In genomic region chr20:45008521-45009049, GRCh38 we compare ENCODE assay signal across 1 cellular context.
TF ChIP-seq lines count a peak whose summit lies in the region.

No MANE protein-coding gene starts in this region.

TF ChIP-seq in IMR-90, 13 proteins besides CTCF, POLR2A, EP300 and RAD21:
- no peak for TF ChIP-seq FOS (IDR thresholded peaks at IDR 0.05; ENCODE audit: low read depth, low read length)
- no peak for TF ChIP-seq RCOR1 (IDR thresholded peaks at IDR 0.05; ENCODE audit: insufficient replicate concordance, low read length)
- no peak for TF ChIP-seq RFX5 (IDR thresholded peaks at IDR 0.05; ENCODE audit: low read depth, low read length)
- no peak for TF ChIP-seq MAZ (IDR thresholded peaks at IDR 0.05; ENCODE audit: borderline replicate concordance, low read depth, low read length)
- TF ChIP-seq NFE2L2 (IDR thresholded peaks at IDR 0.05; ENCODE audit: low read depth, low read length): no peak
- TF ChIP-seq BHLHE40 (IDR thresholded peaks at IDR 0.05; ENCODE audit: low read depth, low read length): no peak
- TF ChIP-seq MXI1 (IDR thresholded peaks at IDR 0.05; ENCODE audit: borderline replicate concordance, low read depth, low read length): no peak
- no peak for TF ChIP-seq CEBPB (IDR thresholded peaks at IDR 0.05; ENCODE audit: low read depth, low read length)
- no peak for TF ChIP-seq SMC3 (IDR thresholded peaks at IDR 0.05; ENCODE audit: low read depth, low read length)
- no peak for TF ChIP-seq MAFK (IDR thresholded peaks at IDR 0.05; ENCODE audit: low read depth, low read length)
- TF ChIP-seq ELK1 (IDR thresholded peaks at IDR 0.05; ENCODE audit: borderline replicate concordance, low read depth, low read length): no peak
- TF ChIP-seq CHD1 (IDR thresholded peaks at IDR 0.05; ENCODE audit: low read depth, low read length): no peak
- TF ChIP-seq USF2 (IDR thresholded peaks at IDR 0.05; ENCODE audit: low read depth, low read length): no peak
TF ChIP-seq in IMR-90: peak in this region for 0.
